3 cellular contexts compared by ENCODE assay signal in the genomic region with DNA sequence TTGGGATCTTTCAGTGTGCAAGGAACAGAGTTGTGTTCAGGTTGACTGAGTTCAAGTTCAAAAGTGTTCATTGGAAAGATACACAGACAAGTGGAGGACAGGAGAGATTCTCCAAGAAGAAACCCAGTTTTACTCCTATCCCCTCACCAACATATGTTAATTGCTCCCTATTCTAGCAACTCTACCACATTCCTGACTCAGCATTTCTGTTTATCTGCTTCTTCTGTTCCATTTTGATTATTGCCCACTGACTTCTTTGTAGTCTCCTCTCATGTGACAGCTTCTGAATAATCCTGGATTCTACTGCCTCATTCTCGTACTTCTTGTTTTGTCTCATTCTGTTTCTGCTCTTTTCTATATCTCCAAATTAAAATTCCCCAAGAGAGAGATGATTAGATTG.
TF ChIP-seq lines count a peak whose summit lies in the region.

No MANE protein-coding gene starts in this region.

TF ChIP-seq in A549, 52 proteins besides CTCF, POLR2A, EP300 and RAD21:
- no peak for TF ChIP-seq MYC (IDR thresholded peaks at IDR 0.05; ENCODE audit: borderline replicate concordance, low read length)
- no peak for TF ChIP-seq KDM5A (IDR thresholded peaks at IDR 0.05)
- TF ChIP-seq MAFK (IDR thresholded peaks at IDR 0.05; ENCODE audit: partially characterized antibody), result peak; percentile 80
- TF ChIP-seq, protein P1, sequence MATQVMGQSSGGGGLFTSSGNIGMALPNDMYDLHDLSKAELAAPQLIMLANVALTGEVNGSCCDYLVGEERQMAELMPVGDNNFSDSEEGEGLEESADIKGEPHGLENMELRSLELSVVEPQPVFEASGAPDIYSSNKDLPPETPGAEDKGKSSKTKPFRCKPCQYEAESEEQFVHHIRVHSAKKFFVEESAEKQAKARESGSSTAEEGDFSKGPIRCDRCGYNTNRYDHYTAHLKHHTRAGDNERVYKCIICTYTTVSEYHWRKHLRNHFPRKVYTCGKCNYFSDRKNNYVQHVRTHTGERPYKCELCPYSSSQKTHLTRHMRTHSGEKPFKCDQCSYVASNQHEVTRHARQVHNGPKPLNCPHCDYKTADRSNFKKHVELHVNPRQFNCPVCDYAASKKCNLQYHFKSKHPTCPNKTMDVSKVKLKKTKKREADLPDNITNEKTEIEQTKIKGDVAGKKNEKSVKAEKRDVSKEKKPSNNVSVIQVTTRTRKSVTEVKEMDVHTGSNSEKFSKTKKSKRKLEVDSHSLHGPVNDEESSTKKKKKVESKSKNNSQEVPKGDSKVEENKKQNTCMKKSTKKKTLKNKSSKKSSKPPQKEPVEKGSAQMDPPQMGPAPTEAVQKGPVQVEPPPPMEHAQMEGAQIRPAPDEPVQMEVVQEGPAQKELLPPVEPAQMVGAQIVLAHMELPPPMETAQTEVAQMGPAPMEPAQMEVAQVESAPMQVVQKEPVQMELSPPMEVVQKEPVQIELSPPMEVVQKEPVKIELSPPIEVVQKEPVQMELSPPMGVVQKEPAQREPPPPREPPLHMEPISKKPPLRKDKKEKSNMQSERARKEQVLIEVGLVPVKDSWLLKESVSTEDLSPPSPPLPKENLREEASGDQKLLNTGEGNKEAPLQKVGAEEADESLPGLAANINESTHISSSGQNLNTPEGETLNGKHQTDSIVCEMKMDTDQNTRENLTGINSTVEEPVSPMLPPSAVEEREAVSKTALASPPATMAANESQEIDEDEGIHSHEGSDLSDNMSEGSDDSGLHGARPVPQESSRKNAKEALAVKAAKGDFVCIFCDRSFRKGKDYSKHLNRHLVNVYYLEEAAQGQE (IDR thresholded peaks at IDR 0.05), result no peak
- no peak for TF ChIP-seq POLR2AphosphoS2 (conservative IDR thresholded peaks at IDR 0.05; ENCODE audit: low read length)
- no peak for TF ChIP-seq NFE2L2 (conservative IDR thresholded peaks at IDR 0.05; ENCODE audit: low read length)
TF ChIP-seq in A549: peak in this region for 1.

TF ChIP-seq in IMR-90, 13 proteins besides CTCF, POLR2A, EP300 and RAD21:
- TF ChIP-seq CEBPB (IDR thresholded peaks at IDR 0.05; ENCODE audit: low read depth, low read length), result no peak
- no peak for TF ChIP-seq RCOR1 (IDR thresholded peaks at IDR 0.05; ENCODE audit: insufficient replicate concordance, low read length)
- TF ChIP-seq NFE2L2 (IDR thresholded peaks at IDR 0.05; ENCODE audit: low read depth, low read length), result no peak
- TF ChIP-seq, protein P2, sequence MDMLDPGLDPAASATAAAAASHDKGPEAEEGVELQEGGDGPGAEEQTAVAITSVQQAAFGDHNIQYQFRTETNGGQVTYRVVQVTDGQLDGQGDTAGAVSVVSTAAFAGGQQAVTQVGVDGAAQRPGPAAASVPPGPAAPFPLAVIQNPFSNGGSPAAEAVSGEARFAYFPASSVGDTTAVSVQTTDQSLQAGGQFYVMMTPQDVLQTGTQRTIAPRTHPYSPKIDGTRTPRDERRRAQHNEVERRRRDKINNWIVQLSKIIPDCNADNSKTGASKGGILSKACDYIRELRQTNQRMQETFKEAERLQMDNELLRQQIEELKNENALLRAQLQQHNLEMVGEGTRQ (IDR thresholded peaks at IDR 0.05; ENCODE audit: low read depth, low read length), result no peak
- TF ChIP-seq MAFK (IDR thresholded peaks at IDR 0.05; ENCODE audit: low read depth, low read length), result peak; percentile 93
- TF ChIP-seq FOS (IDR thresholded peaks at IDR 0.05; ENCODE audit: low read depth, low read length), result no peak
- TF ChIP-seq, protein P3, sequence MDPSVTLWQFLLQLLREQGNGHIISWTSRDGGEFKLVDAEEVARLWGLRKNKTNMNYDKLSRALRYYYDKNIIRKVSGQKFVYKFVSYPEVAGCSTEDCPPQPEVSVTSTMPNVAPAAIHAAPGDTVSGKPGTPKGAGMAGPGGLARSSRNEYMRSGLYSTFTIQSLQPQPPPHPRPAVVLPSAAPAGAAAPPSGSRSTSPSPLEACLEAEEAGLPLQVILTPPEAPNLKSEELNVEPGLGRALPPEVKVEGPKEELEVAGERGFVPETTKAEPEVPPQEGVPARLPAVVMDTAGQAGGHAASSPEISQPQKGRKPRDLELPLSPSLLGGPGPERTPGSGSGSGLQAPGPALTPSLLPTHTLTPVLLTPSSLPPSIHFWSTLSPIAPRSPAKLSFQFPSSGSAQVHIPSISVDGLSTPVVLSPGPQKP (IDR thresholded peaks at IDR 0.05; ENCODE audit: borderline replicate concordance, low read depth, low read length), result no peak

TF ChIP-seq in H1, 55 proteins besides CTCF, POLR2A, EP300 and RAD21:
- TF ChIP-seq MAFK (IDR thresholded peaks at IDR 0.05; ENCODE audit: low read depth, low read length) (peak; percentile 77; the same call in 1 of the 2 replicates), JUND (IDR thresholded peaks at IDR 0.05; ENCODE audit: low read length) (no peak)
TF ChIP-seq in H1: peak in this region for 1.
